Comparison of ENCODE assay signal across 17 cellular contexts in the genomic region with DNA sequence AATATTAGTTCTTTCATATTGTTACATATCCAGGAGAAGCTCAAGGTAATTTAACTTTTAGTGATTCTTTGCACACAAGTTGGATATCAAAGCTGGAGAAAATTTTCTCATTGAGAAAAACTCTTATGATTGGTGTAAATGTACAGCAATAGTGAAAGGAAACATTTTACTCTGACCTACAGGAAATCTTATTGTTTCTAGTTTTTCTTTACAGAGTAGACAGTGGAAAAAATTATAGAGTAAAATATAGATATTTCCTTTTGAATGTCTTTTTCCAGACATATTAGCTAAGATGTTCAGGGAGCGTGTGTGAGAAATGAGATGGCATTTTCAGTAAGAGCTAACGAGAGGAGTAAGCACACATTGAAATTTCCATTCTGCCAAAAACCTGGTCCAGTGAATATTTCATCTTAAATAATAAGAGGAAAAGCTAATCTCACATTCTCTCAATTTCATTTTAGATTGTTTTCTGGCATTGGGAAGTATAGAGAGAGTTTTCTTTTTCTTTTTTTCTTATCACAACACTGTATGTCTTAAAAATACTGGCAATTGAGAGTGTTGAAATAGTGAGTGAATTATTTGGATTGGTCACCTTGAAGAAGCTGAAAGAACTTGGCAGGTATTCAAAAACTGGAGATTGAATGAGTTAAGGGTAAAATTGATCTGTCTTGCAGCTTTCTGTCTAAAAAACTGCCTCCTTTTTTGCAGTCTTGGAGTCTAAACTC. TPM values are rescaled to one million over a fixed set of nuclear protein-coding genes. Genes with fewer than 3 reads are reported as not detected.
DNase-seq lines count a peak whose midpoint lies in the region; TF ChIP-seq lines count a peak whose summit lies in the region.
"Had no signal": no experiment of that assay in that cellular context is flagged by ENCODE, and none has a peak within 500 bp of the region (broad histone marks: within the 10 kb centered on the region; RNA-seq: fewer than 3 reads in every experiment).

No MANE protein-coding gene starts in this region.

- H3K4me1 Mint-ChIP-seq in activated CD4-positive, alpha-beta T cell treated with anti-CD3 and anti-CD28 coated beads, Interleukin-2, amount 10 ng/mL, durations not matched to agents 7 days and 5 days = peaks cover 38% of the 10 kb centered on the region

- no peaks in the 10 kb centered on the region for H3K36me3 ChIP-seq in parathyroid adenoma (ENCODE audit: control insufficient read depth, insufficient read depth, low read length)
- H3K36me3 ChIP-seq: MG63 had no signal

- H3K4me1 ChIP-seq in parathyroid adenoma = peaks cover 3% of the 10 kb centered on the region

- POLR2A ChIA-PET in activated CD4-positive, alpha-beta T cell treated with anti-CD3 and anti-CD28 coated beads, Interleukin-2, amount 10 ng/mL, durations not matched to agents 7 days and 5 days (lab: Charles Lee) = interaction anchor here (0.7 to 1.2 kb wide), 2 partner anchors 15 to 28 kb away, joined by 3 to 6 read pairs; no protein-coding TSS in a partner anchor

- no peaks in the 10 kb centered on the region for H3K79me2 ChIP-seq in parathyroid adenoma

- H3K27ac Mint-ChIP-seq in activated CD4-positive, alpha-beta T cell treated with anti-CD3 and anti-CD28 coated beads, Interleukin-2, amount 10 ng/mL, durations not matched to agents 7 days and 5 days = peak overlapping the region; percentile 88
- H3K27ac Mint-ChIP-seq: CD14-positive monocyte, progenitor cell of endocrine pancreas had no signal

- H2AFZ ChIP-seq in parathyroid adenoma = peak overlapping the region; percentile 34

- H3K27me3 Mint-ChIP-seq in activated CD4-positive, alpha-beta T cell treated with anti-CD3 and anti-CD28 coated beads, Interleukin-2, amount 10 ng/mL, durations not matched to agents 7 days and 5 days = peaks cover 3% of the 10 kb centered on the region

- no peak overlapping the region for H3K9ac ChIP-seq in parathyroid adenoma

- no peak overlapping the region for H3K4me3 Mint-ChIP-seq in activated CD4-positive, alpha-beta T cell treated with anti-CD3 and anti-CD28 coated beads, Interleukin-2, amount 10 ng/mL, durations not matched to agents 7 days and 5 days
- H3K4me3 Mint-ChIP-seq: CD14-positive monocyte had no signal

- peaks cover 10% of the 10 kb centered on the region for H3K36me3 Mint-ChIP-seq in activated CD4-positive, alpha-beta T cell treated with anti-CD3 and anti-CD28 coated beads, Interleukin-2, amount 10 ng/mL, durations not matched to agents 7 days and 5 days (ENCODE audit: low read depth)
- H3K36me3 Mint-ChIP-seq: CD14-positive monocyte had no signal

- H3K4me3 ChIP-seq in fibroblast of mammary gland (ENCODE audit: control insufficient read depth, low read depth, low read length) (no peak overlapping the region), parathyroid adenoma (ENCODE audit: low read depth, low read length) (no peak overlapping the region)
- H3K4me3 ChIP-seq: MG63 had no signal

- no peaks in the 10 kb centered on the region for H3K27me3 ChIP-seq in parathyroid adenoma (ENCODE audit: control insufficient read depth, insufficient read depth, low read length)

- peak overlapping the region; percentile 48 for H3K4me2 ChIP-seq in parathyroid adenoma (ENCODE audit: low read length)

- CTCF ChIA-PET in activated CD4-positive, alpha-beta T cell treated with anti-CD3 and anti-CD28 coated beads, Interleukin-2, amount 10 ng/mL, durations not matched to agents 7 days and 5 days (lab: Charles Lee) = interaction anchor here (0.7 to 2.2 kb wide), 5 partner anchors 15 to 37 kb away, joined by 3 to 17 read pairs (median 3); partner anchors contain the start of gene ATP8A1

- peak overlapping the region; percentile 55 for H3K27ac ChIP-seq in parathyroid adenoma

- TF ChIP-seq CTCF in fibroblast of mammary gland (conservative IDR thresholded peaks at IDR 0.05; ENCODE audit: control insufficient read depth, insufficient read depth, low read depth, low read length) (no peak), parathyroid adenoma (IDR thresholded peaks at IDR 0.05) (no peak)

- peaks cover 12% of the 10 kb centered on the region for H3K9me3 Mint-ChIP-seq in activated CD4-positive, alpha-beta T cell treated with anti-CD3 and anti-CD28 coated beads, Interleukin-2, amount 10 ng/mL, durations not matched to agents 7 days and 5 days
- H3K9me3 Mint-ChIP-seq: CD14-positive monocyte had no signal

- H3K9me3 ChIP-seq in parathyroid adenoma (ENCODE audit: control insufficient read depth, low read length) = no peaks in the 10 kb centered on the region
- H3K9me3 ChIP-seq: MG63 had no signal

- no peak for DNase-seq in activated CD4-positive, alpha-beta T cell treated with anti-CD3 and anti-CD28 coated beads, Interleukin-2, amount 10 ng/mL, durations not matched to agents 7 days and 5 days
- DNase-seq in activated CD4-positive, alpha-beta T cell treated with anti-CD3 and anti-CD28 coated beads for 48 hours = no peak
- DNase-seq in OCI-M1 (lab: John Stamatoyannopoulos, UW) = peak; percentile 14
- DNase-seq in fibroblast of mammary gland (ENCODE audit: low read depth) = peak; percentile 11
- no peak for DNase-seq in LoVo (ENCODE audit: low spot score)
- no peak for DNase-seq in epidermal melanocyte (ENCODE audit: insufficient read length, low spot score)
- no peak for DNase-seq in GOT3 (lab: John Stamatoyannopoulos, UW)
- DNase-seq: activated gamma-delta T cell; DND-41; hippocampal formation; NCI-H1694 treated with DMSO at 0.1 percent for 48 hours; NCI-H446 treated with DMSO at 0.1 percent for 48 hours; stimulated activated naive CD4-positive, alpha-beta T cell treated with Interleukin-2 at 50 U/mL for 16 hours had no signal

RNA-seq across cellular contexts. Expression of gene ATP8A1, which starts 15.6 kb away (rescaled TPM):
- 10 to 100 TPM; 20.9 to 21.1 TPM for total RNA-seq in activated CD4-positive, alpha-beta T cell treated with anti-CD3 and anti-CD28 coated beads, Interleukin-2, amount 10 ng/mL, durations not matched to agents 7 days and 5 days

Comparison
In these comparisons a context has a peak if more than half of its experiments do, and no peak if none do; other contexts are left out.
1. DNase-seq: peak in OCI-M1 (single experiment) and fibroblast of mammary gland (single experiment); none in activated CD4-positive, alpha-beta T cell treated with anti-CD3 and anti-CD28 coated beads, Interleukin-2, amount 10 ng/mL, durations not matched to agents 7 days and 5 days (single experiment), activated CD4-positive, alpha-beta T cell treated with anti-CD3 and anti-CD28 coated beads for 48 hours (single experiment), LoVo (single experiment), epidermal melanocyte (single experiment) and GOT3 (single experiment).